Comparison of ENCODE assay signal across 19 cellular contexts in genomic region chr7:36787933-36788378, GRCh38.
A peak's percentile ranks its signal among the peaks of the same experiment; 100 is the strongest.
DNase-seq lines count a peak whose midpoint lies in the region; ATAC-seq lines count a peak whose summit lies in the region.
"Had no signal": no experiment of that assay in that cellular context is flagged by ENCODE, and none has a peak within 500 bp of the region (broad histone marks: within the 10 kb centered on the region; RNA-seq: fewer than 3 reads in every experiment).

No MANE protein-coding gene starts in this region.

- H3K36me3 Mint-ChIP-seq in activated T-helper 2 cell treated with anti-CD3 and anti-CD28 coated beads, Interferon-gamma antibody, Interleukin-2, Interleukin-4, amounts not matched to agents 10 μg/mL and 5 μg/mL and 100 μg/mL, durations not matched to agents 14 hours and 24 hours and 36 hours (ENCODE audit: low read depth), result peaks cover 3% of the 10 kb centered on the region
- H3K36me3 Mint-ChIP-seq: stimulated activated memory B cell treated with anti-CD40 and anti-IgM and Interleukin-4, amounts not matched to agents 10 μg/mL and 1 μg/mL and 100 μg/mL, for 72 hours had no signal

- peaks cover 65% of the 10 kb centered on the region for H3K4me1 Mint-ChIP-seq in activated T-helper 2 cell treated with anti-CD3 and anti-CD28 coated beads, Interferon-gamma antibody, Interleukin-2, Interleukin-4, amounts not matched to agents 10 μg/mL and 5 μg/mL and 100 μg/mL, durations not matched to agents 14 hours and 24 hours and 36 hours (ENCODE audit: low read depth)

- H3K9me3 Mint-ChIP-seq in activated T-helper 2 cell treated with anti-CD3 and anti-CD28 coated beads, Interferon-gamma antibody, Interleukin-2, Interleukin-4, amounts not matched to agents 10 μg/mL and 5 μg/mL and 100 μg/mL, durations not matched to agents 14 hours and 24 hours and 36 hours, result no peaks in the 10 kb centered on the region
- H3K9me3 Mint-ChIP-seq: stimulated activated memory B cell treated with anti-CD40 and anti-IgM and Interleukin-4, amounts not matched to agents 10 μg/mL and 1 μg/mL and 100 μg/mL, for 72 hours had no signal

- no peaks in the 10 kb centered on the region for H3K27me3 Mint-ChIP-seq in activated T-helper 2 cell treated with anti-CD3 and anti-CD28 coated beads, Interferon-gamma antibody, Interleukin-2, Interleukin-4, amounts not matched to agents 10 μg/mL and 5 μg/mL and 100 μg/mL, durations not matched to agents 14 hours and 24 hours and 36 hours (ENCODE audit: low read depth)
- H3K27me3 Mint-ChIP-seq: stimulated activated memory B cell treated with anti-CD40 and anti-IgM and Interleukin-4, amounts not matched to agents 10 μg/mL and 1 μg/mL and 100 μg/mL, for 72 hours had no signal

- peak overlapping the region; percentile 68 for H3K27ac Mint-ChIP-seq in activated T-helper 2 cell treated with anti-CD3 and anti-CD28 coated beads, Interferon-gamma antibody, Interleukin-2, Interleukin-4, amounts not matched to agents 10 μg/mL and 5 μg/mL and 100 μg/mL, durations not matched to agents 14 hours and 24 hours and 36 hours
- H3K27ac Mint-ChIP-seq: stimulated activated memory B cell treated with anti-CD40 and anti-IgM and Interleukin-4, amounts not matched to agents 10 μg/mL and 1 μg/mL and 100 μg/mL, for 72 hours had no signal

- H3K4me3 Mint-ChIP-seq in activated T-helper 2 cell treated with anti-CD3 and anti-CD28 coated beads, Interferon-gamma antibody, Interleukin-2, Interleukin-4, amounts not matched to agents 10 μg/mL and 5 μg/mL and 100 μg/mL, durations not matched to agents 14 hours and 24 hours and 36 hours (ENCODE audit: low read depth), result no peak overlapping the region
- H3K4me3 Mint-ChIP-seq: stimulated activated memory B cell treated with anti-CD40 and anti-IgM and Interleukin-4, amounts not matched to agents 10 μg/mL and 1 μg/mL and 100 μg/mL, for 72 hours had no signal

- DNase-seq in stimulated activated CD4-positive, alpha-beta T cell treated with anti-CD3 and anti-CD28 coated beads, Interleukin-15, amount 100 ng/mL, for 24 hours, result peak; percentile 12
- DNase-seq in stimulated activated CD4-positive, alpha-beta T cell treated with anti-CD3 and anti-CD28 coated beads, Interleukin-4, amount 100 ng/mL, for 1 hour, result no peak
- DNase-seq in activated T-helper 2 cell treated with anti-CD3 and anti-CD28 coated beads, Interferon-gamma antibody, Interleukin-2, Interleukin-4, amounts not matched to agents 10 μg/mL and 5 μg/mL and 100 μg/mL, durations not matched to agents 14 hours and 24 hours and 36 hours (ENCODE audit: low spot score), result no peak
- DNase-seq in NCI-H187 treated with DMSO at 0.1 percent for 48 hours (lab: John Stamatoyannopoulos, UW) (no peak), mesenteric fat pad (ENCODE audit: low spot score) (no peak), NCI-H526 (lab: John Stamatoyannopoulos, UW) (no peak), NCI-H2227 (lab: John Stamatoyannopoulos, UW; ENCODE audit: unreplicated experiment) (no peak)
- DNase-seq: activated effector memory CD4-positive, alpha-beta T cell treated with Interleukin-2 at 50 U/mL for 16 hours; BE2C; caudate nucleus; erythroblast; GF-D8; KG1; lower lobe of right lung; NCI-H2081; ovary; PC-3 had no signal

- peak; percentile 44 for ATAC-seq in HG02678 (IDR thresholded peaks at IDR 0.05; ENCODE audit: unreplicated experiment)
- ATAC-seq: PC-3; stimulated activated memory B cell treated with anti-CD40 and anti-IgM and Interleukin-4, amounts not matched to agents 10 μg/mL and 1 μg/mL and 100 μg/mL, for 72 hours had no signal

- intact Hi-C loops in activated T-helper 2 cell treated with anti-CD3 and anti-CD28 coated beads, Interferon-gamma antibody, Interleukin-2, Interleukin-4, amounts not matched to agents 10 μg/mL and 5 μg/mL and 100 μg/mL, durations not matched to agents 14 hours and 24 hours and 36 hours (cut with micrococcal nuclease), result loop anchor here (1.0 to 10.0 kb wide), 4 partner anchors 11 to 557 kb away; no protein-coding TSS in a partner anchor
